7 cellular contexts compared by ENCODE assay signal in the genomic region with DNA sequence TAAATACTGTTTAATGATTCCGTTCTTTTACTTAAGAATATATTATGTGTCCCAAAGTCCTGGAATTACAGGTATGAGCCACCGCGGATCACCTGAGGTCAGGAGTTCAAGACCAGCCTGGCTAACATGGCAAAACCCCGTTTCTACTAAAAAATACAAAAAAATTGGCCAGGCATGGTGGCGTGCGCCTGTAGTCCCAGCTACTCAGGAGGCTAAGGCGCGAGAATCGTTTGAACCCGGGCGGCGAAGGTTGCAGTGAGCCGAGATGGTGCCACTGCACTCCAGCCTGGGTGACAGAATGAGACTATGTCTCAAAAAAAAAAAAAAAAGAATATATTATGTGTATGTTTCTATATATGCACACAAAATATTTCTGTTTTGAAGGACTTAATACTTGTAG. TPM values are rescaled to one million over a fixed set of nuclear protein-coding genes. Genes with fewer than 3 reads are reported as not detected.
DNase-seq lines count a peak whose midpoint lies in the region; ATAC-seq and TF ChIP-seq lines count a peak whose summit lies in the region.
"Not testable (repeated sequence)": the region's sequence is repeated elsewhere in the genome, so short reads cannot be mapped to it uniquely, and the experiment has no call there.

No MANE protein-coding gene starts in this region.

- not testable (repeated sequence) for H4K20me1 ChIP-seq in GM23338 (replicated peaks; ENCODE audit: insufficient read depth); PC-9 (ENCODE audit: insufficient read depth)

- H3K27ac Mint-ChIP-seq in GM23338; chondrocyte (ENCODE audit: unreplicated experiment); glutamatergic neuron (ENCODE audit: unreplicated experiment): not testable (repeated sequence)
- H3K27ac Mint-ChIP-seq in activated T-helper 1 cell treated with anti-CD3 and anti-CD28 coated beads, Interleukin-12 subunit alpha, Interleukin-12 subunit beta, Interleukin-2, Interleukin-4 antibody, amounts not matched to agents 30 ng/mL and 10 ng/mL and 1 ng/mL, durations not matched to agents 14 hours and 24 hours and 36 hours, result peak overlapping the region; percentile 24

- H3F3A ChIP-seq in GM23338 (replicated peaks; ENCODE audit: low read depth); PC-9 (ENCODE audit: insufficient read depth, low read depth): not testable (repeated sequence)

- intact Hi-C loops in PC-9 (cut with micrococcal nuclease; ENCODE audit: unreplicated experiment), result loop anchor here (2.0 kb wide), 2 partner anchors 60 to 502 kb away; partner anchors contain the start of genes ADAT2 and PEX3
- intact Hi-C loops in activated T-helper 1 cell treated with anti-CD3 and anti-CD28 coated beads, Interleukin-12 subunit alpha, Interleukin-12 subunit beta, Interleukin-2, Interleukin-4 antibody, amounts not matched to agents 30 ng/mL and 10 ng/mL and 1 ng/mL, durations not matched to agents 14 hours and 24 hours and 36 hours (cut with micrococcal nuclease), result loop anchor here (2.0 to 5.0 kb wide), 3 partner anchors 36 to 563 kb away; partner anchors contain the start of gene HIVEP2

- not testable (repeated sequence) for H3K9me3 Mint-ChIP-seq in GM23338; activated T-helper 1 cell treated with anti-CD3 and anti-CD28 coated beads, Interleukin-12 subunit alpha, Interleukin-12 subunit beta, Interleukin-2, Interleukin-4 antibody, amounts not matched to agents 30 ng/mL and 10 ng/mL and 1 ng/mL, durations not matched to agents 14 hours and 24 hours and 36 hours; chondrocyte (ENCODE audit: low read depth); glutamatergic neuron (ENCODE audit: unreplicated experiment)

- peak overlapping the region; percentile 76 for H3K4me3 ChIP-seq in GM23338
- H3K4me3 ChIP-seq in PC-9, result peak overlapping the region; percentile 81
- H3K4me3 ChIP-seq in muscle layer of duodenum (ENCODE audit: low read depth in 1 of 2, low read length in 2 of 2), result peak overlapping the region; percentile 73 to 82
- peak overlapping the region; percentile 80 for H3K4me3 ChIP-seq in skeletal muscle satellite cell (ENCODE audit: low read length)

- not testable (repeated sequence) for H3K9me2 ChIP-seq in GM23338 (ENCODE audit: insufficient read depth); PC-9 (ENCODE audit: insufficient read depth)

- H3K79me2 ChIP-seq in GM23338 (replicated peaks; ENCODE audit: insufficient read depth), result peaks cover 27% of the 10 kb centered on the region
- H3K79me2 ChIP-seq in PC-9 (ENCODE audit: low read depth), result peaks cover 43% of the 10 kb centered on the region

- H3K4me2 ChIP-seq in GM23338, result peak overlapping the region; percentile 90
- peak overlapping the region; percentile 92 for H3K4me2 ChIP-seq in PC-9
- peak overlapping the region; percentile 92 for H3K4me2 ChIP-seq in skeletal muscle satellite cell (ENCODE audit: low read length)

- CTCF ChIA-PET in PC-9 (lab: Charles Lee), result not testable (repeated sequence)

- not testable (repeated sequence) for H2AFZ ChIP-seq in GM23338
- peak overlapping the region; percentile 99 for H2AFZ ChIP-seq in PC-9

- H3K27me3 ChIP-seq in GM23338 (ENCODE audit: insufficient read depth); PC-9 (ENCODE audit: insufficient read depth, low read depth); muscle layer of duodenum (ENCODE audit: low read depth, low read length); skeletal muscle satellite cell (ENCODE audit: control insufficient read depth, insufficient read depth, low read length): not testable (repeated sequence)

- H3K9ac ChIP-seq in skeletal muscle satellite cell (ENCODE audit: low read depth, low read length), result peak overlapping the region; percentile 85

- H3K9me3 ChIP-seq in PC-9 (ENCODE audit: insufficient read depth, low read depth); muscle layer of duodenum (ENCODE audit: control insufficient read depth in 1 of 2, low read length in 2 of 2); skeletal muscle satellite cell (replicated peaks; ENCODE audit: low read length): not testable (repeated sequence)

- ATAC-seq in GM23338, result not testable (repeated sequence)

- H3K27me3 Mint-ChIP-seq in GM23338 (ENCODE audit: insufficient read depth, low read depth, poor library complexity), result peaks cover 17% of the 10 kb centered on the region
- not testable (repeated sequence) for H3K27me3 Mint-ChIP-seq in activated T-helper 1 cell treated with anti-CD3 and anti-CD28 coated beads, Interleukin-12 subunit alpha, Interleukin-12 subunit beta, Interleukin-2, Interleukin-4 antibody, amounts not matched to agents 30 ng/mL and 10 ng/mL and 1 ng/mL, durations not matched to agents 14 hours and 24 hours and 36 hours (ENCODE audit: insufficient read depth); chondrocyte (ENCODE audit: low read depth); glutamatergic neuron (ENCODE audit: unreplicated experiment)

- not testable (repeated sequence) for TF ChIP-seq CTCF in GM23338 (conservative IDR thresholded peaks at IDR 0.05; ENCODE audit: low read depth in 2 of 2); PC-9 (conservative IDR thresholded peaks at IDR 0.05); chondrocyte (IDR thresholded peaks at IDR 0.05); glutamatergic neuron (IDR thresholded peaks at IDR 0.05; ENCODE audit: partially characterized antibody, unreplicated experiment)

- H3K36me3 Mint-ChIP-seq in GM23338 (ENCODE audit: low read depth), result peaks cover 27% of the 10 kb centered on the region
- peaks cover 29% of the 10 kb centered on the region for H3K36me3 Mint-ChIP-seq in activated T-helper 1 cell treated with anti-CD3 and anti-CD28 coated beads, Interleukin-12 subunit alpha, Interleukin-12 subunit beta, Interleukin-2, Interleukin-4 antibody, amounts not matched to agents 30 ng/mL and 10 ng/mL and 1 ng/mL, durations not matched to agents 14 hours and 24 hours and 36 hours (ENCODE audit: low read depth)
- H3K36me3 Mint-ChIP-seq in chondrocyte (ENCODE audit: low read depth), result peaks cover 18% of the 10 kb centered on the region
- not testable (repeated sequence) for H3K36me3 Mint-ChIP-seq in glutamatergic neuron (ENCODE audit: unreplicated experiment)

- DNase-seq in GM23338 (ENCODE audit: low spot score); PC-9; activated T-helper 1 cell treated with anti-CD3 and anti-CD28 coated beads, Interleukin-12 subunit alpha, Interleukin-12 subunit beta, Interleukin-2, Interleukin-4 antibody, amounts not matched to agents 30 ng/mL and 10 ng/mL and 1 ng/mL, durations not matched to agents 14 hours and 24 hours and 36 hours (ENCODE audit: low spot score); chondrocyte (ENCODE audit: low spot score); glutamatergic neuron: not testable (repeated sequence)

- H3K4me3 Mint-ChIP-seq in GM23338 (peak overlapping the region; percentile 85), chondrocyte (ENCODE audit: unreplicated experiment) (peak overlapping the region; percentile 79), glutamatergic neuron (ENCODE audit: unreplicated experiment) (peak overlapping the region; percentile 74)
- peak overlapping the region; percentile 95 for H3K4me3 Mint-ChIP-seq in activated T-helper 1 cell treated with anti-CD3 and anti-CD28 coated beads, Interleukin-12 subunit alpha, Interleukin-12 subunit beta, Interleukin-2, Interleukin-4 antibody, amounts not matched to agents 30 ng/mL and 10 ng/mL and 1 ng/mL, durations not matched to agents 14 hours and 24 hours and 36 hours

- not testable (repeated sequence) for H3K4me1 ChIP-seq in GM23338 (ENCODE audit: insufficient read depth); skeletal muscle satellite cell (ENCODE audit: control insufficient read depth, insufficient read depth, low read length)
- peaks cover 21% of the 10 kb centered on the region for H3K4me1 ChIP-seq in PC-9 (replicated peaks; ENCODE audit: insufficient read depth)
- H3K4me1 ChIP-seq in muscle layer of duodenum (ENCODE audit: control insufficient read depth in 1 of 2, insufficient read depth in 2 of 2, low read length in 2 of 2), result peaks cover 0 to 29% of the 10 kb centered on the region in 2 donors

- H3K36me3 ChIP-seq in GM23338 (ENCODE audit: insufficient read depth), result not testable (repeated sequence)
- H3K36me3 ChIP-seq in PC-9 (ENCODE audit: low read depth), result peaks cover 17% of the 10 kb centered on the region; the same call in 1 of the 2 replicates
- H3K36me3 ChIP-seq in muscle layer of duodenum (ENCODE audit: control insufficient read depth in 1 of 2, insufficient read depth in 2 of 2, low read length in 2 of 2), result peaks cover 16 to 17% of the 10 kb centered on the region in 2 donors
- peaks cover 18% of the 10 kb centered on the region for H3K36me3 ChIP-seq in skeletal muscle satellite cell (ENCODE audit: insufficient read depth, low read length)

- not testable (repeated sequence) for H3K27ac ChIP-seq in GM23338 (ENCODE audit: low read depth); muscle layer of duodenum (ENCODE audit: low read length)
- H3K27ac ChIP-seq in PC-9, result peak overlapping the region; percentile 71; the same call in 1 of the 2 replicates

- POLR2A ChIA-PET in PC-9 (lab: Charles Lee; ENCODE audit: unreplicated experiment), result interaction anchor here (0.6 kb wide), 1 partner anchor 60 kb away, joined by 5 read pairs; the partner anchor contains the start of genes ADAT2 and PEX3

- BruUV-seq in PC-9 (replicated peaks; lab: Mats Ljungman, UMichigan), result TSS peak; percentile 33

- peaks cover 17% of the 10 kb centered on the region for H3K4me1 Mint-ChIP-seq in GM23338
- peaks cover 47% of the 10 kb centered on the region for H3K4me1 Mint-ChIP-seq in activated T-helper 1 cell treated with anti-CD3 and anti-CD28 coated beads, Interleukin-12 subunit alpha, Interleukin-12 subunit beta, Interleukin-2, Interleukin-4 antibody, amounts not matched to agents 30 ng/mL and 10 ng/mL and 1 ng/mL, durations not matched to agents 14 hours and 24 hours and 36 hours (ENCODE audit: low read depth)
- peaks cover 45% of the 10 kb centered on the region for H3K4me1 Mint-ChIP-seq in chondrocyte (ENCODE audit: low read depth)
- not testable (repeated sequence) for H3K4me1 Mint-ChIP-seq in glutamatergic neuron (ENCODE audit: low read depth, unreplicated experiment)

RNA-seq across cellular contexts. Expression of gene FUCA2, which starts 1.2 kb away (rescaled TPM):
- total RNA-seq in GM23338 (2014; rRNA removed; shearing (Covaris generic)), result 33.4 and 43.1 TPM in 2 replicates
- polyA plus RNA-seq in GM23338 (2016; fragmentation: Nextera tagmentation; extraction: Ambion mirVana), result 30.0 and 31.8 TPM in 2 replicates
- total RNA-seq in PC-9 (2021) (65.0 and 74.8 TPM in 2 replicates), chondrocyte (52.4 to 57.6 TPM (median 54.4 TPM) in 3 replicates), glutamatergic neuron (ENCODE audit: unreplicated experiment) (19.2 TPM)
- total RNA-seq in activated T-helper 1 cell treated with anti-CD3 and anti-CD28 coated beads, Interleukin-12 subunit alpha, Interleukin-12 subunit beta, Interleukin-2, Interleukin-4 antibody, amounts not matched to agents 30 ng/mL and 10 ng/mL and 1 ng/mL, durations not matched to agents 14 hours and 24 hours and 36 hours, result 15.7 and 16.3 TPM in 2 replicates
- total RNA-seq in skeletal muscle satellite cell (2012; rRNA removed), result 49.8 and 62.6 TPM in 2 replicates

RNA-seq across cellular contexts. Expression of gene PEX3, which starts 59.7 kb away (rescaled TPM):
- 13.8 and 16.4 TPM in 2 replicates for total RNA-seq in GM23338 (2014; rRNA removed; shearing (Covaris generic))
- polyA plus RNA-seq in GM23338 (2016; fragmentation: Nextera tagmentation; extraction: Ambion mirVana), result 19.4 and 22.7 TPM in 2 replicates
- total RNA-seq in PC-9 (2021) (18.4 and 20.9 TPM in 2 replicates), chondrocyte (13.0 to 22.7 TPM (median 13.2 TPM) in 3 replicates), glutamatergic neuron (ENCODE audit: unreplicated experiment) (12.0 TPM)
- total RNA-seq in activated T-helper 1 cell treated with anti-CD3 and anti-CD28 coated beads, Interleukin-12 subunit alpha, Interleukin-12 subunit beta, Interleukin-2, Interleukin-4 antibody, amounts not matched to agents 30 ng/mL and 10 ng/mL and 1 ng/mL, durations not matched to agents 14 hours and 24 hours and 36 hours, result 23.6 and 25.0 TPM in 2 replicates
- 18.0 and 24.9 TPM in 2 replicates for total RNA-seq in skeletal muscle satellite cell (2012; rRNA removed)

RNA-seq across cellular contexts. Expression of gene ADAT2, which starts 59.8 kb away (rescaled TPM):
- 10.8 and 13.7 TPM in 2 replicates for total RNA-seq in GM23338 (2014; rRNA removed; shearing (Covaris generic))
- polyA plus RNA-seq in GM23338 (2016; fragmentation: Nextera tagmentation; extraction: Ambion mirVana), result 6.9 and 7.4 TPM in 2 replicates
- 5.5 and 6.0 TPM in 2 replicates for total RNA-seq in PC-9 (2021)
- 39.0 and 43.6 TPM in 2 replicates for total RNA-seq in activated T-helper 1 cell treated with anti-CD3 and anti-CD28 coated beads, Interleukin-12 subunit alpha, Interleukin-12 subunit beta, Interleukin-2, Interleukin-4 antibody, amounts not matched to agents 30 ng/mL and 10 ng/mL and 1 ng/mL, durations not matched to agents 14 hours and 24 hours and 36 hours
- total RNA-seq in chondrocyte, result 3.0 to 5.4 TPM (median 4.8 TPM) in 3 replicates
- 5.6 TPM for total RNA-seq in glutamatergic neuron (ENCODE audit: unreplicated experiment)
- total RNA-seq in skeletal muscle satellite cell (2012; rRNA removed), result 9.8 and 10.4 TPM in 2 replicates
